In genomic region chr20:12927489-12927888, GRCh38 we compare ENCODE assay signal across 24 cellular contexts.
DNase-seq lines count a peak whose midpoint lies in the region; ATAC-seq, FAIRE-seq and TF ChIP-seq lines count a peak whose summit lies in the region.
"Had no signal": no experiment of that assay in that cellular context is flagged by ENCODE, and none has a peak within 500 bp of the region (broad histone marks: within the 10 kb centered on the region; RNA-seq: fewer than 3 reads in every experiment).

No MANE protein-coding gene starts in this region.

- no peaks in the 10 kb centered on the region for H4K20me1 ChIP-seq in keratinocyte (ENCODE audit: control insufficient read depth, extremely low read depth, insufficient read depth, low read length)

- H3K9me1 ChIP-seq in keratinocyte (ENCODE audit: control insufficient read depth, extremely low read depth, insufficient read depth, low read length) = no peaks in the 10 kb centered on the region

- FAIRE-seq in keratinocyte (lab: Jason Lieb, UNC) = peak; percentile 84

- no peaks in the 10 kb centered on the region for H3K36me3 ChIP-seq in MG63
- no peaks in the 10 kb centered on the region for H3K36me3 ChIP-seq in keratinocyte (ENCODE audit: control insufficient read depth in 2 of 2, extremely low read depth in 1 of 2, insufficient read depth in 2 of 2, low read length in 2 of 2)
- H3K36me3 ChIP-seq: right atrium auricular region, SJSA1, thyroid gland had no signal

- in situ Hi-C loops in astrocyte of the spinal cord (cut with HindIII; ENCODE audit: low sequenced_read_pairs) = no loop called here

- no peak overlapping the region for H3K4me2 ChIP-seq in keratinocyte (ENCODE audit: control insufficient read depth, extremely low read depth, insufficient read depth, low read depth, low read length)

- peak; percentile 34 for DNase-seq in EL
- DNase-seq in MG63 = peak; percentile 75
- DNase-seq in astrocyte of the spinal cord (ENCODE audit: low read depth, low spot score) = peak; percentile 40
- DNase-seq in keratinocyte (ENCODE audit: low read depth, low spot score) = no peak
- DNase-seq in stimulated activated CD4-positive, alpha-beta T cell treated with anti-CD3 and anti-CD28 coated beads, Interleukin-4, amount 100 ng/mL, for 1 hour = no peak
- DNase-seq: activated CD8-positive, alpha-beta T cell treated with anti-CD3 and anti-CD28 coated beads, Interleukin-2, amount 10 ng/mL, durations not matched to agents 7 days and 5 days; activated T-cell treated with anti-CD3 and anti-CD28 coated beads, Interleukin-2, amount 50 U/mL, for 24 hours; CD4-positive, alpha-beta T cell; dorsolateral prefrontal cortex; erythroblast; glutamatergic neuron; Karpas-422; left ventricle myocardium superior; NCI-H1417 treated with DMSO at 0.1 percent for 48 hours; NCI-H2171; NCI-H69; nucleus accumbens; thyroid gland had no signal

- H3K9me3 ChIP-seq in MG63 (no peaks in the 10 kb centered on the region), keratinocyte (ENCODE audit: control insufficient read depth, low read depth, low read length) (no peaks in the 10 kb centered on the region)
- H3K9me3 ChIP-seq: right atrium auricular region, SJSA1, thyroid gland had no signal

- H3K9ac ChIP-seq in keratinocyte (ENCODE audit: control insufficient read depth, extremely low read depth, insufficient read depth, low read length) = no peak overlapping the region

- H3K4me3 ChIP-seq in MG63 (no peak overlapping the region), astrocyte of the spinal cord (ENCODE audit: low read depth, low read length) (no peak overlapping the region), keratinocyte (ENCODE audit: control insufficient read depth in 2 of 3, extremely low read depth in 1 of 3, insufficient read depth in 2 of 3, low read depth in 1 of 3, low read length in 3 of 3) (no peak overlapping the region)
- H3K4me3 ChIP-seq: dorsolateral prefrontal cortex, right atrium auricular region, SJSA1, thyroid gland had no signal

- peaks cover 38% of the 10 kb centered on the region for H3K4me1 ChIP-seq in keratinocyte (ENCODE audit: control insufficient read depth, extremely low read depth, insufficient read depth, low read length)
- H3K4me1 ChIP-seq: thyroid gland had no signal

- ATAC-seq in GM21515 (IDR thresholded peaks at IDR 0.05; ENCODE audit: unreplicated experiment) (no peak), GM21825 (IDR thresholded peaks at IDR 0.05; ENCODE audit: unreplicated experiment) (no peak), esophagus mucosa (no peak)
- ATAC-seq: activated CD8-positive, alpha-beta T cell treated with anti-CD3 and anti-CD28 coated beads, Interleukin-2, amount 10 ng/mL, durations not matched to agents 7 days and 5 days; activated naive CD4-positive, alpha-beta T cell treated with anti-CD3 and anti-CD28 coated beads, Interleukin-2, amount 50 U/mL, for 72 hours; left ventricle myocardium superior had no signal

- H3K27me3 ChIP-seq in MG63 (no peaks in the 10 kb centered on the region), keratinocyte (ENCODE audit: control insufficient read depth, extremely low read depth, insufficient read depth, low read length) (no peaks in the 10 kb centered on the region)
- H3K27me3 ChIP-seq: right atrium auricular region, SJSA1, thyroid gland had no signal

- TF ChIP-seq CTCF in astrocyte of the spinal cord (IDR thresholded peaks at IDR 0.05; ENCODE audit: low read depth, low read length) (no peak), keratinocyte (optimal IDR thresholded peaks at IDR 0.05 in 1 of 3, IDR thresholded peaks at IDR 0.05 in 1 of 3, conservative IDR thresholded peaks at IDR 0.05 in 1 of 3; ENCODE audit: extremely low read depth in 1 of 3, insufficient read depth in 2 of 3, low read length in 3 of 3) (no peak)

- no peak overlapping the region for H3K27ac ChIP-seq in keratinocyte (ENCODE audit: control insufficient read depth, insufficient read depth, low read length)
- H3K27ac ChIP-seq: dorsolateral prefrontal cortex, right atrium auricular region, thyroid gland had no signal

- H3K79me2 ChIP-seq in keratinocyte (ENCODE audit: control insufficient read depth, insufficient read depth, low read length) = no peaks in the 10 kb centered on the region

- H2AFZ ChIP-seq in keratinocyte (ENCODE audit: control insufficient read depth, low read length) = no peak overlapping the region

- dilution Hi-C loops in keratinocyte (cut with MboI; ENCODE audit: extremely low pct_ligation_motif_present, low sequenced_read_pairs) = no loop called here

Comparison
In these comparisons a context has a peak if more than half of its experiments do, and no peak if none do; other contexts are left out.
1. DNase-seq: peak in EL (single experiment), MG63 (single experiment) and astrocyte of the spinal cord (single experiment); none in keratinocyte (single experiment) and stimulated activated CD4-positive, alpha-beta T cell treated with anti-CD3 and anti-CD28 coated beads, Interleukin-4, amount 100 ng/mL, for 1 hour (single experiment).